14 cellular contexts compared by ENCODE assay signal in genomic region chr7:23009303-23009702, GRCh38.
"Had no signal": no experiment of that assay in that cellular context is flagged by ENCODE, and none has a peak within 500 bp of the region (broad histone marks: within the 10 kb centered on the region; RNA-seq: fewer than 3 reads in every experiment).

No MANE protein-coding gene starts in this region.

- H3K4me1 ChIP-seq: colonic mucosa had no signal

- H3K9ac ChIP-seq: parathyroid adenoma had no signal

- H3K4me2 ChIP-seq: hepatocyte had no signal

- DNase-seq: activated CD4-positive, alpha-beta T cell treated with anti-CD3 and anti-CD28 coated beads, Interleukin-2, amount 50 U/mL, for 4 hours; activated CD4-positive, CD25-positive, alpha-beta regulatory T cell treated with anti-CD3 and anti-CD28 coated beads, Interleukin-2, amount 50 U/mL, for 72 hours; activated effector memory CD4-positive, alpha-beta T cell treated with anti-CD3 and anti-CD28 coated beads, Interleukin-2, amount 50 U/mL, for 16 hours; activated T-cell treated with anti-CD3 and anti-CD28 coated beads, Interleukin-2, amount 50 U/mL, for 4 hours; anterior cingulate cortex; colonic mucosa; effector CD8-positive, alpha-beta T cell; retina; stimulated activated CD4-positive, alpha-beta T cell treated with anti-CD3 and anti-CD28 coated beads, Interleukin-4, amount 100 ng/mL, for 4 hours; stomach had no signal

- H3K36me3 ChIP-seq: colonic mucosa, stomach, tibial nerve had no signal

- H3K27ac ChIP-seq: colonic mucosa, hepatocyte, parathyroid adenoma, stomach had no signal

- H3K4me3 ChIP-seq: colonic mucosa, hepatocyte, skin epidermis, stomach, tibial nerve had no signal

- H2AFZ ChIP-seq: hepatocyte, parathyroid adenoma had no signal

- H3K9me3 ChIP-seq: colonic mucosa, stomach, tibial nerve had no signal

- H3K27me3 ChIP-seq: colonic mucosa, hepatocyte, tibial nerve had no signal
